ENCODE assay signal across 1 cellular context in genomic region chr19:38695832-38696732, GRCh38.
TF ChIP-seq lines count a peak whose summit lies in the region.

No MANE protein-coding gene starts in this region.

TF ChIP-seq in WTC11, 78 proteins besides CTCF, POLR2A, EP300 and RAD21 (continued from another document):
- TF ChIP-seq HMGXB4 (CRISPR knock-in tag; IDR thresholded peaks at IDR 0.05) (no peak), KAT7 (CRISPR knock-in tag; IDR thresholded peaks at IDR 0.05; ENCODE audit: borderline replicate concordance) (no peak), NR1H2 (CRISPR knock-in tag; IDR thresholded peaks at IDR 0.05) (no peak), ZNF416 (CRISPR knock-in tag; IDR thresholded peaks at IDR 0.05) (no peak), SP1 (CRISPR knock-in tag; conservative IDR thresholded peaks at IDR 0.05) (no peak), AFF4 (CRISPR knock-in tag; IDR thresholded peaks at IDR 0.05; ENCODE audit: borderline replicate concordance) (no peak), PRDM15 (CRISPR knock-in tag; IDR thresholded peaks at IDR 0.05) (no peak), PRRX2 (CRISPR knock-in tag; IDR thresholded peaks at IDR 0.05) (no peak)
